15 cellular contexts compared by ENCODE assay signal in genomic region chr5:50687548-50687947, GRCh38.
"Had no signal": no experiment of that assay in that cellular context is flagged by ENCODE, and none has a peak within 500 bp of the region (broad histone marks: within the 10 kb centered on the region; RNA-seq: fewer than 3 reads in every experiment).

No MANE protein-coding gene starts in this region.

- H3K4me1 ChIP-seq: colonic mucosa, testis had no signal

- H3K4me3 Mint-ChIP-seq: stimulated activated naive CD8-positive, alpha-beta T cell treated with anti-CD3 and anti-CD28 coated beads, Interleukin-15, amount 100 ng/mL, for 72 hours had no signal

- H3K27ac ChIP-seq: cardiac muscle cell, colonic mucosa, foreskin keratinocyte, heart right ventricle, left lung, neural progenitor cell, pancreas, testis had no signal

- H3K4me3 ChIP-seq: cardiac muscle cell, colonic mucosa, heart right ventricle, left lung, neural progenitor cell, pancreas, testis had no signal

- H3K27me3 ChIP-seq: cardiac muscle cell, colonic mucosa, foreskin keratinocyte, heart right ventricle, left lung, neural progenitor cell, pancreas, testis had no signal

- DNase-seq: activated CD4-positive, alpha-beta T cell treated with anti-CD3 and anti-CD28 coated beads for 48 hours; activated CD8-positive, alpha-beta memory T cell treated with anti-CD3 and anti-CD28 coated beads for 24 hours; colonic mucosa; foreskin keratinocyte; heart right ventricle; left lung; mesendoderm; pancreas; stimulated activated CD4-positive, alpha-beta T cell treated with anti-CD3 and anti-CD28 coated beads, Interleukin-12 subunit alpha, Interleukin-12 subunit beta, amount 100 ng/mL, for 4 hours; stimulated activated naive CD8-positive, alpha-beta T cell treated with anti-CD3 and anti-CD28 coated beads, Interleukin-15, amount 100 ng/mL, for 72 hours; SW 1271; T-helper 9 cell; testis had no signal

- H3K4me1 Mint-ChIP-seq: neural progenitor cell had no signal

- H3K36me3 ChIP-seq: cardiac muscle cell, colonic mucosa, heart right ventricle, left lung, neural progenitor cell, pancreas had no signal

- H3K9me3 ChIP-seq: colonic mucosa, pancreas, testis had no signal

- H3K27ac Mint-ChIP-seq: neural progenitor cell; stimulated activated naive CD8-positive, alpha-beta T cell treated with anti-CD3 and anti-CD28 coated beads, Interleukin-15, amount 100 ng/mL, for 72 hours had no signal

- H3K27me3 Mint-ChIP-seq: stimulated activated naive CD8-positive, alpha-beta T cell treated with anti-CD3 and anti-CD28 coated beads, Interleukin-15, amount 100 ng/mL, for 72 hours had no signal

- ATAC-seq: foreskin keratinocyte; heart right ventricle; left lung; pancreas; stimulated activated naive CD8-positive, alpha-beta T cell treated with anti-CD3 and anti-CD28 coated beads, Interleukin-15, amount 100 ng/mL, for 72 hours had no signal
